ENCODE assay signal across 1 cellular context in the genomic region with DNA sequence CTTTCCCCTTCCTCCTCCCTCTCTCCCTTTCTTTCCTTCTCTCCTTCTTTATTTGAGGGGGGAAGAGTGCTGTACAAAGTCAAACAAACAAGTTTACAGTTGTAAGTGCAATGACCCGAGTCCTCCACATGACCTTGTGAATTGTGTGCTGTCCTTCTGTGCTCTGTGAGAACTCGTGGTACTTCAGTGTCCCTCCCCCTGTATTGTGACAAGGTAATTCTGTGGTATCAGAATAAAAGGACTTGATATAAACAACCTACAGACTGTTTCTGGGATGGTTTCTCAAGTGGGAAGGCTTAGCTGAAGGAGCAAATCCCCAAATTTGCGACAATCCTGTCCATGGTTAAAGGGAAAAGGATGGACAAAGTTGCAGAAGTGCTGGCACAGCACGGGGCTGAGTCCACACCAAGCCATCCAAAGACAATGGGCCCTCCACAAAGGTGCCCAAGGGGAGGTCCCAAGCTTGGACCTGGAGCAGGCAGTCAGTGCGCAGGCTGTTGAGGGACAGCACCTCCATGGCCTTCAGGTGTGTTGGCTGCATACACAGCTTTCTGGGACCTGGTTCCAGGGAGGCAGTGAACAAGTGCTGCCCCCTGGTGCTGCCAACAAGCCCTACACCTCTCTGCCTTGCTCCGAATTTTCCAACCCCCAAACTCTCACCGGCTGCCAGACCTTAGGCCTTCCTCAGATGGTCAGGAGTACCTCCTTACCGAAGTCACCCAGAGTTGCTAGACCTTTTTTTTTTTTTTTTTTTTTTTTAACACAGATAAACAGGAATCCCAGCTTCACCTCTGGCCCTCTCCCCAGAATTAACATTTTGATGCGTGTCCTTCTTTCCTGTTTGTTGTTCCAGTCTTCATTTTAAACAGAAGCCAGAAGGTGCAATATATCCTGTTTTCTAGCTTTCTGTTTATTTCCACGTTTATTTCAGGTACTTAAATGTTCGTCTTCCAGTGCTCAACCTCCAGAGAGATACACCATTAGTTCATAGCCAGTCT.
TF ChIP-seq lines count a peak whose summit lies in the region.

No MANE protein-coding gene starts in this region.

TF ChIP-seq in HepG2, 621 proteins besides CTCF, POLR2A, EP300 and RAD21 (continued from another document and continues in another):
- TF ChIP-seq, protein P1, sequence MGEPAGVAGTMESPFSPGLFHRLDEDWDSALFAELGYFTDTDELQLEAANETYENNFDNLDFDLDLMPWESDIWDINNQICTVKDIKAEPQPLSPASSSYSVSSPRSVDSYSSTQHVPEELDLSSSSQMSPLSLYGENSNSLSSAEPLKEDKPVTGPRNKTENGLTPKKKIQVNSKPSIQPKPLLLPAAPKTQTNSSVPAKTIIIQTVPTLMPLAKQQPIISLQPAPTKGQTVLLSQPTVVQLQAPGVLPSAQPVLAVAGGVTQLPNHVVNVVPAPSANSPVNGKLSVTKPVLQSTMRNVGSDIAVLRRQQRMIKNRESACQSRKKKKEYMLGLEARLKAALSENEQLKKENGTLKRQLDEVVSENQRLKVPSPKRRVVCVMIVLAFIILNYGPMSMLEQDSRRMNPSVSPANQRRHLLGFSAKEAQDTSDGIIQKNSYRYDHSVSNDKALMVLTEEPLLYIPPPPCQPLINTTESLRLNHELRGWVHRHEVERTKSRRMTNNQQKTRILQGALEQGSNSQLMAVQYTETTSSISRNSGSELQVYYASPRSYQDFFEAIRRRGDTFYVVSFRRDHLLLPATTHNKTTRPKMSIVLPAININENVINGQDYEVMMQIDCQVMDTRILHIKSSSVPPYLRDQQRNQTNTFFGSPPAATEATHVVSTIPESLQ (CRISPR knock-in tag; conservative IDR thresholded peaks at IDR 0.05), result no peak
- TF ChIP-seq ZNF576 (CRISPR knock-in tag; IDR thresholded peaks at IDR 0.05) (no peak), ZBTB39 (CRISPR knock-in tag; IDR thresholded peaks at IDR 0.05) (no peak), ZZZ3 (CRISPR knock-in tag; IDR thresholded peaks at IDR 0.05; ENCODE audit: borderline replicate concordance) (no peak), NPAS2 (CRISPR knock-in tag; IDR thresholded peaks at IDR 0.05; ENCODE audit: borderline replicate concordance) (no peak), ZNF546 (CRISPR knock-in tag; conservative IDR thresholded peaks at IDR 0.05) (no peak), ZMAT3 (CRISPR knock-in tag; conservative IDR thresholded peaks at IDR 0.05) (peak; percentile 36; the same call in 1 of the 2 replicates), CENPT (CRISPR knock-in tag; IDR thresholded peaks at IDR 0.05; ENCODE audit: low read depth) (no peak), ARNTL (CRISPR knock-in tag; IDR thresholded peaks at IDR 0.05) (peak; percentile 68; the same call in 1 of the 2 replicates), NCOA5 (CRISPR knock-in tag; IDR thresholded peaks at IDR 0.05) (no peak), ZBTB14 (CRISPR knock-in tag; IDR thresholded peaks at IDR 0.05) (no peak), ZNF570 (CRISPR knock-in tag; IDR thresholded peaks at IDR 0.05; ENCODE audit: borderline replicate concordance) (no peak), SKIL (CRISPR knock-in tag; IDR thresholded peaks at IDR 0.05; ENCODE audit: borderline replicate concordance) (peak; percentile 75), CAMTA2 (CRISPR knock-in tag; IDR thresholded peaks at IDR 0.05; ENCODE audit: borderline replicate concordance) (no peak), HDAC6 (IDR thresholded peaks at IDR 0.05; ENCODE audit: low read depth, low read length) (no peak), ZBTB20 (CRISPR knock-in tag; IDR thresholded peaks at IDR 0.05; ENCODE audit: borderline replicate concordance, low read depth) (peak; percentile 56; the same call in 1 of the 2 replicates), ZNF629 (CRISPR knock-in tag; conservative IDR thresholded peaks at IDR 0.05) (peak; percentile 5; the same call in 1 of the 2 replicates), CEBPG (CRISPR knock-in tag; IDR thresholded peaks at IDR 0.05) (0 out of 2 replicates have a peak, but pooled peaks have one; percentile 8), ZNF703 (CRISPR knock-in tag; IDR thresholded peaks at IDR 0.05; ENCODE audit: borderline replicate concordance) (no peak), ZSCAN21 (CRISPR knock-in tag; IDR thresholded peaks at IDR 0.05; ENCODE audit: borderline replicate concordance) (no peak; the same call in 1 of the 2 replicates), ZNF333 (CRISPR knock-in tag; IDR thresholded peaks at IDR 0.05; ENCODE audit: borderline replicate concordance) (no peak), NFIB (CRISPR knock-in tag; IDR thresholded peaks at IDR 0.05; ENCODE audit: borderline replicate concordance) (no peak), NFKBIZ (CRISPR knock-in tag; IDR thresholded peaks at IDR 0.05) (0 out of 2 replicates have a peak, but pooled peaks have one; percentile 37), ZSCAN22 (CRISPR knock-in tag; IDR thresholded peaks at IDR 0.05) (no peak), ZC3H4 (CRISPR knock-in tag; IDR thresholded peaks at IDR 0.05; ENCODE audit: borderline replicate concordance) (peak; percentile 27; the same call in 1 of the 2 replicates), PTBP1 (IDR thresholded peaks at IDR 0.05; ENCODE audit: low read depth, low read length, poor library complexity, severe bottlenecking) (no peak), LRRFIP1 (CRISPR knock-in tag; conservative IDR thresholded peaks at IDR 0.05) (no peak), CHD4 (IDR thresholded peaks at IDR 0.05; ENCODE audit: borderline replicate concordance, low read length) (no peak)
- TF ChIP-seq, protein P2, sequence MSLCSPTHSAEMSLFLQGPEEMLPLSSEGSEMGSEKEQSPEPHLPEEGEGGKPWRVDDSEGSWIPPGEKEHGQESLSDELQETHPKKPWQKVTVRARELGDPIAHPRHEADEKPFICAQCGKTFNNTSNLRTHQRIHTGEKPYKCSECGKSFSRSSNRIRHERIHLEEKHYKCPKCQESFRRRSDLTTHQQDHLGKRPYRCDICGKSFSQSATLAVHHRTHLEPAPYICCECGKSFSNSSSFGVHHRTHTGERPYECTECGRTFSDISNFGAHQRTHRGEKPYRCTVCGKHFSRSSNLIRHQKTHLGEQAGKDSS (CRISPR knock-in tag; IDR thresholded peaks at IDR 0.05; ENCODE audit: borderline replicate concordance, low read depth), result no peak
- TF ChIP-seq, protein P3, sequence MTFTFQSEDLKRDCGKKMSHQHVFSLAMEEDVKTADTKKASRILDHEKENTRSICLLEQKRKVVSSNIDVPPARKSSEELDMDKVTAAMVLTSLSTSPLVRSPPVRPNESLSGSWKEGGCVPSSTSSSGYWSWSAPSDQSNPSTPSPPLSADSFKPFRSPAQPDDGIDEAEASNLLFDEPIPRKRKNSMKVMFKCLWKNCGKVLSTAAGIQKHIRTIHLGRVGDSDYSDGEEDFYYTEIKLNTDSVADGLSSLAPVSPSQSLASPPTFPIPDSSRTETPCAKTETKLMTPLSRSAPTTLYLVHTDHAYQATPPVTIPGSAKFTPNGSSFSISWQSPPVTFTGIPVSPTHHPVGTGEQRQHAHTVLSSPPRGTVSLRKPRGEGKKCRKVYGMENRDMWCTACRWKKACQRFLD (CRISPR knock-in tag; IDR thresholded peaks at IDR 0.05; ENCODE audit: borderline replicate concordance), result no peak
- TF ChIP-seq, protein P4, sequence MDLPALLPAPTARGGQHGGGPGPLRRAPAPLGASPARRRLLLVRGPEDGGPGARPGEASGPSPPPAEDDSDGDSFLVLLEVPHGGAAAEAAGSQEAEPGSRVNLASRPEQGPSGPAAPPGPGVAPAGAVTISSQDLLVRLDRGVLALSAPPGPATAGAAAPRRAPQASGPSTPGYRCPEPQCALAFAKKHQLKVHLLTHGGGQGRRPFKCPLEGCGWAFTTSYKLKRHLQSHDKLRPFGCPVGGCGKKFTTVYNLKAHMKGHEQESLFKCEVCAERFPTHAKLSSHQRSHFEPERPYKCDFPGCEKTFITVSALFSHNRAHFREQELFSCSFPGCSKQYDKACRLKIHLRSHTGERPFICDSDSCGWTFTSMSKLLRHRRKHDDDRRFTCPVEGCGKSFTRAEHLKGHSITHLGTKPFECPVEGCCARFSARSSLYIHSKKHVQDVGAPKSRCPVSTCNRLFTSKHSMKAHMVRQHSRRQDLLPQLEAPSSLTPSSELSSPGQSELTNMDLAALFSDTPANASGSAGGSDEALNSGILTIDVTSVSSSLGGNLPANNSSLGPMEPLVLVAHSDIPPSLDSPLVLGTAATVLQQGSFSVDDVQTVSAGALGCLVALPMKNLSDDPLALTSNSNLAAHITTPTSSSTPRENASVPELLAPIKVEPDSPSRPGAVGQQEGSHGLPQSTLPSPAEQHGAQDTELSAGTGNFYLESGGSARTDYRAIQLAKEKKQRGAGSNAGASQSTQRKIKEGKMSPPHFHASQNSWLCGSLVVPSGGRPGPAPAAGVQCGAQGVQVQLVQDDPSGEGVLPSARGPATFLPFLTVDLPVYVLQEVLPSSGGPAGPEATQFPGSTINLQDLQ (CRISPR knock-in tag; IDR thresholded peaks at IDR 0.05), result no peak
- TF ChIP-seq, protein P5, sequence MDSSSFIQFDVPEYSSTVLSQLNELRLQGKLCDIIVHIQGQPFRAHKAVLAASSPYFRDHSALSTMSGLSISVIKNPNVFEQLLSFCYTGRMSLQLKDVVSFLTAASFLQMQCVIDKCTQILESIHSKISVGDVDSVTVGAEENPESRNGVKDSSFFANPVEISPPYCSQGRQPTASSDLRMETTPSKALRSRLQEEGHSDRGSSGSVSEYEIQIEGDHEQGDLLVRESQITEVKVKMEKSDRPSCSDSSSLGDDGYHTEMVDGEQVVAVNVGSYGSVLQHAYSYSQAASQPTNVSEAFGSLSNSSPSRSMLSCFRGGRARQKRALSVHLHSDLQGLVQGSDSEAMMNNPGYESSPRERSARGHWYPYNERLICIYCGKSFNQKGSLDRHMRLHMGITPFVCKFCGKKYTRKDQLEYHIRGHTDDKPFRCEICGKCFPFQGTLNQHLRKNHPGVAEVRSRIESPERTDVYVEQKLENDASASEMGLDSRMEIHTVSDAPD (CRISPR knock-in tag; IDR thresholded peaks at IDR 0.05), result no peak
- TF ChIP-seq, protein P6, sequence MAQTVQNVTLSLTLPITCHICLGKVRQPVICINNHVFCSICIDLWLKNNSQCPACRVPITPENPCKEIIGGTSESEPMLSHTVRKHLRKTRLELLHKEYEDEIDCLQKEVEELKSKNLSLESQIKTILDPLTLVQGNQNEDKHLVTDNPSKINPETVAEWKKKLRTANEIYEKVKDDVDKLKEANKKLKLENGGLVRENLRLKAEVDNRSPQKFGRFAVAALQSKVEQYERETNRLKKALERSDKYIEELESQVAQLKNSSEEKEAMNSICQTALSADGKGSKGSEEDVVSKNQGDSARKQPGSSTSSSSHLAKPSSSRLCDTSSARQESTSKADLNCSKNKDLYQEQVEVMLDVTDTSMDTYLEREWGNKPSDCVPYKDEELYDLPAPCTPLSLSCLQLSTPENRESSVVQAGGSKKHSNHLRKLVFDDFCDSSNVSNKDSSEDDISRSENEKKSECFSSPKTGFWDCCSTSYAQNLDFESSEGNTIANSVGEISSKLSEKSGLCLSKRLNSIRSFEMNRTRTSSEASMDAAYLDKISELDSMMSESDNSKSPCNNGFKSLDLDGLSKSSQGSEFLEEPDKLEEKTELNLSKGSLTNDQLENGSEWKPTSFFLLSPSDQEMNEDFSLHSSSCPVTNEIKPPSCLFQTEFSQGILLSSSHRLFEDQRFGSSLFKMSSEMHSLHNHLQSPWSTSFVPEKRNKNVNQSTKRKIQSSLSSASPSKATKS (CRISPR knock-in tag; IDR thresholded peaks at IDR 0.05), result no peak
